13 cellular contexts compared by ENCODE assay signal in genomic region chr6:140486468-140487361, GRCh38.
DNase-seq lines count a peak whose midpoint lies in the region; ATAC-seq, FAIRE-seq and TF ChIP-seq lines count a peak whose summit lies in the region.
"Had no signal": no experiment of that assay in that cellular context is flagged by ENCODE, and none has a peak within 500 bp of the region (broad histone marks: within the 10 kb centered on the region; RNA-seq: fewer than 3 reads in every experiment).

No MANE protein-coding gene starts in this region.

- CTCF ChIA-PET in A673 (lab: Charles Lee) = no interaction called here

- dilution Hi-C loops in keratinocyte (cut with MboI; ENCODE audit: extremely low pct_ligation_motif_present, low sequenced_read_pairs) = no loop called here

- no TSS peak for BruUV-seq in A673 (replicated peaks; lab: Mats Ljungman, UMichigan)

- in situ Hi-C loops in GM23248 (cut with MboI) = no loop called here

- H3K9me3 ChIP-seq in A673 (ENCODE audit: low read depth, low read length, poor library complexity, severe bottlenecking) (peaks cover 14% of the 10 kb centered on the region), GM23248 (ENCODE audit: low read depth) (no peaks in the 10 kb centered on the region), keratinocyte (ENCODE audit: control insufficient read depth, low read depth, low read length) (peaks cover 4% of the 10 kb centered on the region), hepatocyte (ENCODE audit: low read depth) (no peaks in the 10 kb centered on the region)

- H4K20me1 ChIP-seq in GM23248 (ENCODE audit: insufficient read depth) = no peaks in the 10 kb centered on the region
- H4K20me1 ChIP-seq in keratinocyte (ENCODE audit: control insufficient read depth, extremely low read depth, insufficient read depth, low read length) = no peaks in the 10 kb centered on the region
- no peaks in the 10 kb centered on the region for H4K20me1 ChIP-seq in hepatocyte (ENCODE audit: insufficient read depth, poor library complexity, severe bottlenecking)

- H3K4me2 ChIP-seq in GM23248 (ENCODE audit: unreplicated experiment) = peak overlapping the region; percentile 55
- no peak overlapping the region for H3K4me2 ChIP-seq in keratinocyte (ENCODE audit: control insufficient read depth, extremely low read depth, insufficient read depth, low read depth, low read length)
- H3K4me2 ChIP-seq in hepatocyte = no peak overlapping the region

- no peak for ATAC-seq in esophagus mucosa
- no peak for ATAC-seq in GM21515 (IDR thresholded peaks at IDR 0.05; ENCODE audit: unreplicated experiment)
- ATAC-seq: activated CD4-positive, CD25-positive, alpha-beta regulatory T cell treated with anti-CD3 and anti-CD28 coated beads, Interleukin-2, amount 50 U/mL, for 24 hours had no signal

- no peaks in the 10 kb centered on the region for H3K27me3 ChIP-seq in A673 (replicated peaks; ENCODE audit: insufficient read depth, low read depth, low read length, poor library complexity)
- no peaks in the 10 kb centered on the region for H3K27me3 ChIP-seq in GM23248 (replicated peaks; ENCODE audit: insufficient read depth)
- H3K27me3 ChIP-seq in keratinocyte (ENCODE audit: control insufficient read depth, extremely low read depth, insufficient read depth, low read length) = no peaks in the 10 kb centered on the region
- H3K27me3 ChIP-seq in hepatocyte = no peaks in the 10 kb centered on the region
- H3K27me3 ChIP-seq: neutrophil had no signal

- peak; percentile 51 for FAIRE-seq in keratinocyte (lab: Jason Lieb, UNC)

- H3K4me3 ChIP-seq in A673 (ENCODE audit: low read depth, low read length, poor library complexity, severe bottlenecking) (no peak overlapping the region), GM23248 (no peak overlapping the region), keratinocyte (ENCODE audit: control insufficient read depth in 2 of 3, extremely low read depth in 1 of 3, insufficient read depth in 2 of 3, low read depth in 1 of 3, low read length in 3 of 3) (no peak overlapping the region), hepatocyte (no peak overlapping the region)

- TF ChIP-seq CTCF in A673 (conservative IDR thresholded peaks at IDR 0.05; ENCODE audit: low read depth, low read length) = no peak
- no peak for TF ChIP-seq CTCF in keratinocyte (optimal IDR thresholded peaks at IDR 0.05 in 1 of 3, IDR thresholded peaks at IDR 0.05 in 1 of 3, conservative IDR thresholded peaks at IDR 0.05 in 1 of 3; ENCODE audit: extremely low read depth in 1 of 3, insufficient read depth in 2 of 3, low read length in 3 of 3)
- TF ChIP-seq CTCF in hepatocyte (IDR thresholded peaks at IDR 0.05; ENCODE audit: poor library complexity) = no peak

- H3K36me3 ChIP-seq in A673 (ENCODE audit: insufficient read depth, low read length, poor library complexity, severe bottlenecking) (no peaks in the 10 kb centered on the region), GM23248 (ENCODE audit: low read depth) (no peaks in the 10 kb centered on the region; the same call in 1 of the 2 replicates), keratinocyte (ENCODE audit: control insufficient read depth in 2 of 2, extremely low read depth in 1 of 2, insufficient read depth in 2 of 2, low read length in 2 of 2) (no peaks in the 10 kb centered on the region), hepatocyte (replicated peaks; ENCODE audit: insufficient read depth, low read depth) (no peaks in the 10 kb centered on the region)
- H3K36me3 ChIP-seq: neutrophil had no signal

- WGBS in GM23248 (ENCODE audit: low coverage in 1 of 2, low lambda C conversion rate in 2 of 2, missing lambda C conversion rate in 2 of 2), 2 experiments = 94 to 98% methylated on average over 2 of the region's 2 CpGs
- WGBS in hepatocyte (ENCODE audit: low lambda C conversion rate, missing lambda C conversion rate) = 72% methylated on average over 2 of the region's 2 CpGs

- H3K9me2 ChIP-seq in GM23248 (ENCODE audit: insufficient read depth) (no peaks in the 10 kb centered on the region), hepatocyte (replicated peaks; ENCODE audit: insufficient read depth) (no peaks in the 10 kb centered on the region)

- peaks cover 33% of the 10 kb centered on the region for H3F3A ChIP-seq in GM23248 (ENCODE audit: insufficient read depth)

- H3K27ac ChIP-seq in A673 (ENCODE audit: low read depth, low read length, poor library complexity, severe bottlenecking) (no peak overlapping the region), GM23248 (peak overlapping the region; percentile 72), keratinocyte (ENCODE audit: control insufficient read depth, insufficient read depth, low read length) (no peak overlapping the region), hepatocyte (no peak overlapping the region)
- H3K27ac ChIP-seq: neutrophil had no signal

- H3K79me2 ChIP-seq in GM23248 (ENCODE audit: insufficient read depth) (no peaks in the 10 kb centered on the region), keratinocyte (ENCODE audit: control insufficient read depth, insufficient read depth, low read length) (no peaks in the 10 kb centered on the region), hepatocyte (no peaks in the 10 kb centered on the region)

- DNase-seq in A673 (ENCODE audit: low spot score) = peak; percentile 28
- DNase-seq in GM23248 = peak; percentile 51
- DNase-seq in amniotic epithelial cell (ENCODE audit: low read depth) = peak; percentile 17
- no peak for DNase-seq in keratinocyte (ENCODE audit: low read depth, low spot score)
- no peak for DNase-seq in NCI-H1048 (lab: John Stamatoyannopoulos, UW)
- DNase-seq in hepatocyte (ENCODE audit: low spot score) = no peak
- DNase-seq: central memory CD4-positive, alpha-beta T cell; NCI-H510A; stimulated activated CD4-positive, alpha-beta T cell treated with anti-CD3 and anti-CD28 coated beads, Interleukin-2, amount 100 ng/mL, for 48 hours had no signal

- H3K9ac ChIP-seq in GM23248 (no peak overlapping the region), keratinocyte (ENCODE audit: control insufficient read depth, extremely low read depth, insufficient read depth, low read length) (no peak overlapping the region)

- peak overlapping the region; percentile 22; the same call in 1 of the 2 replicates for H2AFZ ChIP-seq in GM23248
- H2AFZ ChIP-seq in keratinocyte (ENCODE audit: control insufficient read depth, low read length) = no peak overlapping the region
- H2AFZ ChIP-seq in hepatocyte = no peak overlapping the region

- intact Hi-C loops in A673 (cut with micrococcal nuclease; ENCODE audit: unreplicated experiment) = no loop called here

- POLR2A ChIA-PET in A673 (lab: Charles Lee; ENCODE audit: low non-redundant PET) = no interaction called here

- H3K9me1 ChIP-seq in keratinocyte (ENCODE audit: control insufficient read depth, extremely low read depth, insufficient read depth, low read length) = no peaks in the 10 kb centered on the region

- H3K4me1 ChIP-seq in A673 (ENCODE audit: insufficient read depth, low read length, poor library complexity, severe bottlenecking) (no peaks in the 10 kb centered on the region), GM23248 (ENCODE audit: insufficient read depth) (peaks cover 53% of the 10 kb centered on the region), keratinocyte (ENCODE audit: control insufficient read depth, extremely low read depth, insufficient read depth, low read length) (peaks cover 15% of the 10 kb centered on the region), hepatocyte (ENCODE audit: insufficient read depth) (no peaks in the 10 kb centered on the region)

Comparison
In these comparisons a context has a peak if more than half of its experiments do, and no peak if none do; other contexts are left out.
1. DNase-seq: peak in A673 (single experiment), GM23248 (single experiment) and amniotic epithelial cell (single experiment); none in keratinocyte (single experiment), NCI-H1048 (single experiment) and hepatocyte (single experiment).